In the genomic region with DNA sequence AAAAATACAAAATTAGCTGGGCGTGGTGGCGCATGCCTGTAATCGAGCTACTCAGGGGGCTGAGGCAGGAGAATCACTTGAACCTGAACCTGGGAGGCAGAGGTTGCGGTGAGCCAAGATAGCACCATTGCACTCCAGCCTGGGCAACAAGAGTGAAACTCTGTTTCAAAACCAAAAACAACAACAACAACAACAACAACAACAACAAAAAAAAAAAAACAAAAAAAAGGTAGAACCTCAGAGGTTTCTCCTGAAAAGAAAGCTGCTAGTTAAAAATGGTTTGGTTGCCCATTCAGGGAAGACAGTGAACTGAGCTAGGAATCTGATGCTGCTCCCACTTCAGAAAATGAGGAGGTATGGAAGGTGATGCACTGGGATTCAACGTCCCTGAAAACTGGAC, we compare ENCODE assay signal across 7 cellular contexts. TPM values are rescaled to one million over a fixed set of nuclear protein-coding genes. Genes with fewer than 3 reads are reported as not detected.
A peak's percentile ranks its signal among the peaks of the same experiment; 100 is the strongest.
DNase-seq lines count a peak whose midpoint lies in the region; ATAC-seq, FAIRE-seq and TF ChIP-seq lines count a peak whose summit lies in the region.
"Not testable (repeated sequence)": the region's sequence is repeated elsewhere in the genome, so short reads cannot be mapped to it uniquely, and the experiment has no call there.

No MANE protein-coding gene starts in this region.

- H3K27me3 ChIP-seq in Caco-2 (replicated peaks; ENCODE audit: control insufficient read depth, insufficient read depth, low read length); RWPE2 (ENCODE audit: insufficient read depth, poor library complexity, severe bottlenecking); endothelial cell of umbilical vein (ENCODE audit: control insufficient read depth in 2 of 2, insufficient read depth in 2 of 2, low read length in 2 of 2); HepG2 (ENCODE audit: control insufficient read depth in 1 of 2, insufficient read depth in 2 of 2, low read length in 2 of 2); rectal smooth muscle tissue (ENCODE audit: control insufficient read depth, insufficient read depth, low read length): not testable (repeated sequence)

- FAIRE-seq in endothelial cell of umbilical vein (lab: Jason Lieb, UNC); HepG2 (lab: Jason Lieb, UNC): not testable (repeated sequence)

- H2AFZ ChIP-seq in endothelial cell of umbilical vein (ENCODE audit: low read depth, low read length); HepG2 (ENCODE audit: low read length): not testable (repeated sequence)

- not testable (repeated sequence) for H3K9ac ChIP-seq in endothelial cell of umbilical vein (replicated peaks; ENCODE audit: extremely low read depth, insufficient read depth, low read length); HepG2 (ENCODE audit: insufficient read depth, low read depth, low read length); rectal smooth muscle tissue (ENCODE audit: low read length)

- POLR2A ChIA-PET in Caco-2 (lab: Charles Lee) (interaction anchor here (0.7 kb wide), 1 partner anchor 127 kb away, joined by 12 read pairs; no protein-coding TSS in a partner anchor), endothelial cell of umbilical vein (lab: Charles Lee) (interaction anchor here (0.7 kb wide), 1 partner anchor 121 kb away, joined by 3 read pairs; no protein-coding TSS in a partner anchor), HepG2 (lab: Yijun Ruan, JAX) (interaction anchor here (0.8 to 2.2 kb wide), 2 partner anchors 9 to 66 kb away, joined by 3 to 17 read pairs; no protein-coding TSS in a partner anchor)

- not testable (repeated sequence) for TF ChIP-seq POLR2A in endothelial cell of umbilical vein (IDR thresholded peaks at IDR 0.05; ENCODE audit: low read depth, low read length); HepG2 (IDR thresholded peaks at IDR 0.05; ENCODE audit: insufficient read depth in 1 of 2, low read depth in 2 of 2, low read length in 2 of 2)

- peak overlapping the region; percentile 6 for H3K4me2 ChIP-seq in endothelial cell of umbilical vein (ENCODE audit: insufficient read depth, low read length)
- not testable (repeated sequence) for H3K4me2 ChIP-seq in HepG2 (ENCODE audit: low read depth, low read length)

- not testable (repeated sequence) for H3K36me3 ChIP-seq in Caco-2 (ENCODE audit: control insufficient read depth, insufficient read depth, low read length); endothelial cell of umbilical vein (ENCODE audit: control insufficient read depth in 2 of 2, extremely low read depth in 1 of 2, insufficient read depth in 2 of 2, low read length in 2 of 2); rectal smooth muscle tissue (ENCODE audit: control insufficient read depth, insufficient read depth, low read length)
- H3K36me3 ChIP-seq in RWPE2 (ENCODE audit: low read depth), result peaks cover 65% of the 10 kb centered on the region
- H3K36me3 ChIP-seq in HepG2 (replicated peaks in 1 of 2; ENCODE audit: control insufficient read depth in 1 of 2, insufficient read depth in 2 of 2, low read length in 2 of 2), result peaks cover 18 to 21% of the 10 kb centered on the region in 2 experiments

- TF ChIP-seq EP300 in HepG2 (IDR thresholded peaks at IDR 0.05; ENCODE audit: low read depth in 2 of 2, low read length in 2 of 2); HepG2 (CRISPR knock-in tag; IDR thresholded peaks at IDR 0.05; ENCODE audit: borderline replicate concordance): not testable (repeated sequence)

- intact Hi-C loops in Caco-2 (cut with micrococcal nuclease; ENCODE audit: unreplicated experiment); endothelial cell of umbilical vein (cut with micrococcal nuclease); HepG2 (cut with micrococcal nuclease; ENCODE audit: unreplicated experiment): not testable (repeated sequence)

- not testable (repeated sequence) for H3K4me3 Mint-ChIP-seq in Caco-2 (ENCODE audit: unreplicated experiment); activated T-cell treated with anti-CD3 and anti-CD28 coated beads, Interleukin-2, amount 50 U/mL, for 24 hours; stimulated activated naive B cell treated with anti-CD40 and anti-IgM and Interleukin-4, amounts not matched to agents 10 μg/mL and 1 μg/mL and 100 μg/mL, for 72 hours

- H3K4me1 ChIP-seq in Caco-2 (peaks cover 80% of the 10 kb centered on the region), RWPE2 (ENCODE audit: insufficient read depth, poor library complexity, severe bottlenecking) (peaks cover 43% of the 10 kb centered on the region), endothelial cell of umbilical vein (ENCODE audit: control insufficient read depth, extremely low read depth, insufficient read depth, low read length) (peaks cover 63% of the 10 kb centered on the region), HepG2 (ENCODE audit: insufficient read depth, low read length) (peaks cover 76% of the 10 kb centered on the region), rectal smooth muscle tissue (ENCODE audit: control insufficient read depth, insufficient read depth, low read length) (peaks cover 25% of the 10 kb centered on the region)

- in situ Hi-C loops in HepG2 (cut with HindIII; ENCODE audit: extremely low pct_ligation_motif_present, low pct_unique_long_range_greater_than_20kb), result not testable (repeated sequence)

- CTCF ChIA-PET in Caco-2 (lab: Charles Lee) (interaction anchor here (0.6 to 1.7 kb wide), 4 partner anchors 35 to 1830 kb away, joined by 3 to 6 read pairs (median 3); no protein-coding TSS in a partner anchor), endothelial cell of umbilical vein (lab: Charles Lee) (interaction anchor here (0.6 to 2.6 kb wide), 7 partner anchors 10 to 128 kb away, joined by 3 to 14 read pairs (median 5); no protein-coding TSS in a partner anchor)
- CTCF ChIA-PET in HepG2 (lab: Yijun Ruan, JAX; ENCODE audit: low intra/inter-chr PET ratio, low total read pairs), result not testable (repeated sequence)

- H4K20me1 ChIP-seq in endothelial cell of umbilical vein (replicated peaks; ENCODE audit: control insufficient read depth, extremely low read depth, insufficient read depth, low read length), result not testable (repeated sequence)
- peaks cover 65% of the 10 kb centered on the region for H4K20me1 ChIP-seq in HepG2 (ENCODE audit: insufficient read depth, low read length)

- not testable (repeated sequence) for TF ChIP-seq RAD21 in HepG2 (CRISPR knock-in tag; IDR thresholded peaks at IDR 0.05)

- not testable (repeated sequence) for H3K9me3 ChIP-seq in Caco-2; RWPE2 (ENCODE audit: severe bottlenecking); endothelial cell of umbilical vein (replicated peaks; ENCODE audit: control insufficient read depth, insufficient read depth, low read length); HepG2 (ENCODE audit: low read length)

- not testable (repeated sequence) for BruUV-seq in Caco-2 (replicated peaks; lab: Mats Ljungman, UMichigan); endothelial cell of umbilical vein (replicated peaks; lab: Mats Ljungman, UMichigan); HepG2 (replicated peaks; lab: Mats Ljungman, UMichigan)

- H3K4me1 Mint-ChIP-seq in Caco-2 (ENCODE audit: low read depth, unreplicated experiment), result peaks cover 60% of the 10 kb centered on the region
- H3K4me1 Mint-ChIP-seq in activated T-cell treated with anti-CD3 and anti-CD28 coated beads, Interleukin-2, amount 50 U/mL, for 24 hours (ENCODE audit: low read depth), result peaks cover 87% of the 10 kb centered on the region
- peaks cover 48 to 71% of the 10 kb centered on the region in 2 donors for H3K4me1 Mint-ChIP-seq in stimulated activated naive B cell treated with anti-CD40 and anti-IgM and Interleukin-4, amounts not matched to agents 10 μg/mL and 1 μg/mL and 100 μg/mL, for 72 hours

- WGBS in HepG2 (ENCODE audit: low lambda C conversion rate), result 95% methylated on average over 5 of the region's 5 CpGs

- TF ChIP-seq CTCF in Caco-2 (IDR thresholded peaks at IDR 0.05; ENCODE audit: insufficient read depth in 1 of 2, low read depth in 1 of 2, low read length in 1 of 2, severe bottlenecking in 1 of 2, unreplicated experiment in 1 of 2); RWPE2 (IDR thresholded peaks at IDR 0.05; ENCODE audit: poor library complexity, severe bottlenecking); endothelial cell of umbilical vein (IDR thresholded peaks at IDR 0.05; ENCODE audit: extremely low read depth in 1 of 2, insufficient read depth in 1 of 2, low read depth in 1 of 2, low read length in 2 of 2); HepG2 (CRISPR knock-in tag; IDR thresholded peaks at IDR 0.05): not testable (repeated sequence)

- not testable (repeated sequence) for H3K4me3 ChIP-seq in Caco-2 (ENCODE audit: low read depth, low read length); RWPE2 (ENCODE audit: severe bottlenecking); endothelial cell of umbilical vein (replicated peaks in 1 of 3; ENCODE audit: insufficient read depth in 1 of 3, low read depth in 1 of 3, low read length in 3 of 3); HepG2 (replicated peaks in 1 of 3; ENCODE audit: insufficient read depth in 1 of 3, low read depth in 2 of 3, low read length in 3 of 3); rectal smooth muscle tissue (ENCODE audit: low read length)

- dilution Hi-C loops in endothelial cell of umbilical vein (cut with MboI; ENCODE audit: extremely low pct_ligation_motif_present, low sequenced_read_pairs), result not testable (repeated sequence)

- H3K27me3 Mint-ChIP-seq in Caco-2 (ENCODE audit: insufficient read depth, unreplicated experiment); activated T-cell treated with anti-CD3 and anti-CD28 coated beads, Interleukin-2, amount 50 U/mL, for 24 hours; stimulated activated naive B cell treated with anti-CD40 and anti-IgM and Interleukin-4, amounts not matched to agents 10 μg/mL and 1 μg/mL and 100 μg/mL, for 72 hours: not testable (repeated sequence)

- H3K9me3 Mint-ChIP-seq in Caco-2 (ENCODE audit: unreplicated experiment); activated T-cell treated with anti-CD3 and anti-CD28 coated beads, Interleukin-2, amount 50 U/mL, for 24 hours; stimulated activated naive B cell treated with anti-CD40 and anti-IgM and Interleukin-4, amounts not matched to agents 10 μg/mL and 1 μg/mL and 100 μg/mL, for 72 hours: not testable (repeated sequence)

- not testable (repeated sequence) for ATAC-seq in RWPE2 (ENCODE audit: low read depth); HepG2; stimulated activated naive B cell treated with anti-CD40 and anti-IgM and Interleukin-4, amounts not matched to agents 10 μg/mL and 1 μg/mL and 100 μg/mL, for 72 hours (replicated peaks)

- H3K27ac ChIP-seq in RWPE2 (ENCODE audit: poor library complexity, severe bottlenecking), result peak overlapping the region; percentile 78
- H3K27ac ChIP-seq in endothelial cell of umbilical vein (ENCODE audit: insufficient read depth, low read depth, low read length), result peak overlapping the region; percentile 62
- not testable (repeated sequence) for H3K27ac ChIP-seq in HepG2 (ENCODE audit: extremely low read length, insufficient read depth, low read length)
- peak overlapping the region; percentile 4 for H3K27ac ChIP-seq in rectal smooth muscle tissue (ENCODE audit: low read depth, low read length)

- DNase-seq in Caco-2; RWPE2 (ENCODE audit: low spot score); activated T-cell treated with anti-CD3 and anti-CD28 coated beads, Interleukin-2, amount 50 U/mL, for 24 hours; endothelial cell of umbilical vein (ENCODE audit: low read depth, low spot score); HepG2 (ENCODE audit: low spot score); stimulated activated naive B cell treated with anti-CD40 and anti-IgM and Interleukin-4, amounts not matched to agents 10 μg/mL and 1 μg/mL and 100 μg/mL, for 72 hours: not testable (repeated sequence)

- H3K36me3 Mint-ChIP-seq in Caco-2 (ENCODE audit: insufficient read depth, unreplicated experiment), result peaks cover 58% of the 10 kb centered on the region
- peaks cover 84% of the 10 kb centered on the region for H3K36me3 Mint-ChIP-seq in activated T-cell treated with anti-CD3 and anti-CD28 coated beads, Interleukin-2, amount 50 U/mL, for 24 hours (ENCODE audit: low read depth)
- peaks cover 25 to 36% of the 10 kb centered on the region in 2 donors for H3K36me3 Mint-ChIP-seq in stimulated activated naive B cell treated with anti-CD40 and anti-IgM and Interleukin-4, amounts not matched to agents 10 μg/mL and 1 μg/mL and 100 μg/mL, for 72 hours

- H3K27ac Mint-ChIP-seq in Caco-2 (ENCODE audit: unreplicated experiment), result peak overlapping the region; percentile 39
- peak overlapping the region; percentile 96 for H3K27ac Mint-ChIP-seq in activated T-cell treated with anti-CD3 and anti-CD28 coated beads, Interleukin-2, amount 50 U/mL, for 24 hours
- H3K27ac Mint-ChIP-seq in stimulated activated naive B cell treated with anti-CD40 and anti-IgM and Interleukin-4, amounts not matched to agents 10 μg/mL and 1 μg/mL and 100 μg/mL, for 72 hours, result peak overlapping the region; percentile 42

- H3K79me2 ChIP-seq in endothelial cell of umbilical vein (ENCODE audit: control insufficient read depth, insufficient read depth, low read length) (peaks cover 96% of the 10 kb centered on the region), HepG2 (ENCODE audit: insufficient read depth, low read length) (peaks cover 93% of the 10 kb centered on the region)

- not testable (repeated sequence) for H3K9me1 ChIP-seq in endothelial cell of umbilical vein (replicated peaks; ENCODE audit: control insufficient read depth, extremely low read depth, insufficient read depth, low read length)

RNA-seq across cellular contexts. Expression of a gene that starts 6.3 kb away (rescaled TPM):
- total RNA-seq in Caco-2 (2022), result 485 and 509 TPM in 2 replicates
- total RNA-seq in endothelial cell of umbilical vein, result 147 and 156 TPM in 2 replicates
- 111 and 145 TPM in 2 replicates for polyA plus RNA-seq in endothelial cell of umbilical vein
- polyA plus RNA-seq in endothelial cell of umbilical vein (2011; cell fraction: cytosol; rRNA removed), result 127 and 148 TPM in 2 replicates
- 132 and 179 TPM in 2 replicates for polyA plus RNA-seq in endothelial cell of umbilical vein (2011; cell fraction: nucleus; rRNA removed)
- 159 and 193 TPM in 2 replicates for polyA plus RNA-seq in endothelial cell of umbilical vein (2012)
- 135 and 140 TPM in 2 replicates for polyA minus RNA-seq in endothelial cell of umbilical vein
- polyA minus RNA-seq in endothelial cell of umbilical vein (2011; cell fraction: cytosol; rRNA and poly(A)+ RNA removed), result 15.1 TPM
- 136 and 191 TPM in 2 replicates for polyA minus RNA-seq in endothelial cell of umbilical vein (2011; cell fraction: nucleus; rRNA and poly(A)+ RNA removed)
- total RNA-seq in HepG2 (2016; rRNA removed; fragmentation: Illumina TruSeq; extraction: Trizol), result 81.3 and 85.1 TPM in 2 replicates
- 39.8 and 41.0 TPM in 2 replicates for total RNA-seq in HepG2 (2016; cell fraction: cytosol; rRNA removed; fragmentation: Illumina TruSeq; extraction: Trizol; ENCODE audit: low read depth)
- total RNA-seq in HepG2 (2016; cell fraction: insoluble cytoplasmic fraction; rRNA removed; fragmentation: Illumina TruSeq; extraction: Trizol), result 75.7 and 82.4 TPM in 2 replicates
- total RNA-seq in HepG2 (2016; cell fraction: membrane; rRNA removed; fragmentation: Illumina TruSeq; extraction: Trizol), result 77.9 and 85.1 TPM in 2 replicates
- 90.9 and 96.1 TPM in 2 replicates for total RNA-seq in HepG2 (2016; cell fraction: nucleus; rRNA removed; fragmentation: Illumina TruSeq; extraction: Trizol)
- polyA plus RNA-seq in HepG2 (2011; rRNA removed), result 102 and 132 TPM in 2 replicates
- polyA plus RNA-seq in HepG2 (2011; cell fraction: cytosol; rRNA removed), result 86.6 and 115 TPM in 2 replicates
- polyA plus RNA-seq in HepG2 (2011; cell fraction: nucleus; rRNA removed), result 112 and 127 TPM in 2 replicates
- polyA plus RNA-seq in HepG2 (2012), result 131 and 175 TPM in 2 replicates
- 88.5 and 88.7 TPM in 2 replicates for polyA plus RNA-seq in HepG2 (2016; cell fraction: cytosol; fragmentation: Illumina TruSeq; extraction: Trizol; ENCODE audit: low read depth)
- polyA plus RNA-seq in HepG2 (2016; cell fraction: insoluble cytoplasmic fraction; fragmentation: Illumina TruSeq; extraction: Trizol; ENCODE audit: low read depth), result 203 and 260 TPM in 2 replicates
- 179 and 185 TPM in 2 replicates for polyA plus RNA-seq in HepG2 (2016; cell fraction: membrane; fragmentation: Illumina TruSeq; extraction: Trizol; ENCODE audit: low read depth)
- 152 and 171 TPM in 2 replicates for polyA plus RNA-seq in HepG2 (2016; cell fraction: nucleus; fragmentation: Illumina TruSeq; extraction: Trizol; ENCODE audit: insufficient read depth, low read depth)
- 54.3 and 62.1 TPM in 2 replicates for polyA minus RNA-seq in HepG2 (2011; rRNA and poly(A)+ RNA removed; ENCODE audit: low replicate concordance)
- 50.5 and 51.3 TPM in 2 replicates for polyA minus RNA-seq in HepG2 (2011; cell fraction: cytosol; rRNA and poly(A)+ RNA removed)
- 273 and 299 TPM in 2 replicates for polyA minus RNA-seq in HepG2 (2011; cell fraction: nucleus; rRNA and poly(A)+ RNA removed)

RNA-seq across cellular contexts. Expression of a gene that starts 46.9 kb away (rescaled TPM):
- total RNA-seq in Caco-2 (2022) (78.3 and 84.1 TPM in 2 replicates), endothelial cell of umbilical vein (62.7 and 71.9 TPM in 2 replicates), HepG2 (2016; rRNA removed; fragmentation: Illumina TruSeq; extraction: Trizol) (21.4 and 30.5 TPM in 2 replicates)
- polyA plus RNA-seq in endothelial cell of umbilical vein (131 and 182 TPM in 2 replicates), HepG2 (2011; rRNA removed) (93.9 and 105 TPM in 2 replicates)
- 77.9 and 89.4 TPM in 2 replicates for polyA plus RNA-seq in endothelial cell of umbilical vein (2011; cell fraction: cytosol; rRNA removed)
- 40.6 and 46.8 TPM in 2 replicates for polyA plus RNA-seq in endothelial cell of umbilical vein (2011; cell fraction: nucleus; rRNA removed)
- polyA plus RNA-seq in endothelial cell of umbilical vein (2012), result 72.8 and 86.0 TPM in 2 replicates
- 125 and 128 TPM in 2 replicates for polyA minus RNA-seq in endothelial cell of umbilical vein
- polyA minus RNA-seq in endothelial cell of umbilical vein (2011; cell fraction: cytosol; rRNA and poly(A)+ RNA removed), result 47.9 TPM
- 16.3 and 20.4 TPM in 2 replicates for polyA minus RNA-seq in endothelial cell of umbilical vein (2011; cell fraction: nucleus; rRNA and poly(A)+ RNA removed)
- total RNA-seq in HepG2 (2016; cell fraction: cytosol; rRNA removed; fragmentation: Illumina TruSeq; extraction: Trizol; ENCODE audit: low read depth), result 17.9 and 19.8 TPM in 2 replicates
- 16.4 and 29.4 TPM in 2 replicates for total RNA-seq in HepG2 (2016; cell fraction: insoluble cytoplasmic fraction; rRNA removed; fragmentation: Illumina TruSeq; extraction: Trizol)
- 40.2 and 46.0 TPM in 2 replicates for total RNA-seq in HepG2 (2016; cell fraction: membrane; rRNA removed; fragmentation: Illumina TruSeq; extraction: Trizol)
- 19.8 and 24.1 TPM in 2 replicates for total RNA-seq in HepG2 (2016; cell fraction: nucleus; rRNA removed; fragmentation: Illumina TruSeq; extraction: Trizol)
- 58.6 and 81.5 TPM in 2 replicates for polyA plus RNA-seq in HepG2 (2011; cell fraction: cytosol; rRNA removed)
- polyA plus RNA-seq in HepG2 (2011; cell fraction: nucleus; rRNA removed), result 45.3 and 46.9 TPM in 2 replicates
- polyA plus RNA-seq in HepG2 (2012), result 29.0 and 44.1 TPM in 2 replicates
- polyA plus RNA-seq in HepG2 (2016; cell fraction: cytosol; fragmentation: Illumina TruSeq; extraction: Trizol; ENCODE audit: low read depth), result 31.6 and 35.7 TPM in 2 replicates
- polyA plus RNA-seq in HepG2 (2016; cell fraction: insoluble cytoplasmic fraction; fragmentation: Illumina TruSeq; extraction: Trizol; ENCODE audit: low read depth), result 33.1 and 37.1 TPM in 2 replicates
- 65.7 and 67.3 TPM in 2 replicates for polyA plus RNA-seq in HepG2 (2016; cell fraction: membrane; fragmentation: Illumina TruSeq; extraction: Trizol; ENCODE audit: low read depth)
- 60.4 and 64.9 TPM in 2 replicates for polyA plus RNA-seq in HepG2 (2016; cell fraction: nucleus; fragmentation: Illumina TruSeq; extraction: Trizol; ENCODE audit: insufficient read depth, low read depth)
- polyA minus RNA-seq in HepG2 (2011; rRNA and poly(A)+ RNA removed; ENCODE audit: low replicate concordance), result 171 and 190 TPM in 2 replicates
- polyA minus RNA-seq in HepG2 (2011; cell fraction: cytosol; rRNA and poly(A)+ RNA removed), result 44.9 and 49.0 TPM in 2 replicates
- 12.5 and 14.5 TPM in 2 replicates for polyA minus RNA-seq in HepG2 (2011; cell fraction: nucleus; rRNA and poly(A)+ RNA removed)

Comparison
In these comparisons a context has a peak if more than half of its experiments do, and no peak if none do; other contexts are left out.
1. H3K27ac Mint-ChIP-seq: peak in every context shown above with its lines; median percentile 96 in activated T-cell treated with anti-CD3 and anti-CD28 coated beads, Interleukin-2, amount 50 U/mL, for 24 hours; 42 in stimulated activated naive B cell treated with anti-CD40 and anti-IgM and Interleukin-4, amounts not matched to agents 10 μg/mL and 1 μg/mL and 100 μg/mL, for 72 hours; 39 in Caco-2.